Comparison of ENCODE assay signal across 1 cellular context in the genomic region with DNA sequence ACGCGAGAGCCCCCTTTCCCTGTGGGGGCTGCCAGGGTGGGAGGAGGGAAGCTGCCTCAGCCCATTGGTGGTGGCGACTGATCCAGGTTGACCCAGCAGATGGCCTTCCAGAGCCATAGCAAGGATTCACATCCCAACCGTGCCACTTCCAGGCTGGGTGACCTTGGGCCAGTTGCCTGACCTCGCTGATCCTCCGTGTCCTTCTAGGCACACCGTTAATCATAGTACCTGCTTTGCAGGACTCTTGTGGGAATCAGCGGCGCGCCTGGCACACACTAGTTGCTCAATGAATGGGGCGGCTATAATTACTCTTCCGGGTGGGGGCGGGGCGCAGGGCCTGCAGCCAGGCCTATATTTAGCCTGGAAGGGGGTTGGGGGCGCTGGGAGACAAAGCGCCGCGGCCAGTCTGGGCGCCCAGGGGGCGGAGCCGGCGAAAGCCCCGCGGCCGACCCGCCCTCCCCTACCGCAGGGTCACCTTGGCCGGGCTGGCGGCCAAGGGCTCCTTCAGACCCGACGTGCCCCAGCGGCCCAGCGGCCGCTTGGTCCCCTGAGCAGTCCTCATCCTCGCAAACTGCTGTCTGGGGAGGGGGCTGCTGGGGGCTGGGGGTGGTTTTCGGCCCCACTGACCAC.
TF ChIP-seq lines count a peak whose summit lies in the region.

No MANE protein-coding gene starts in this region.

TF ChIP-seq in K562, 482 proteins besides CTCF, POLR2A, EP300 and RAD21 (continued from another document and continues in another):
- TF ChIP-seq, protein P1, sequence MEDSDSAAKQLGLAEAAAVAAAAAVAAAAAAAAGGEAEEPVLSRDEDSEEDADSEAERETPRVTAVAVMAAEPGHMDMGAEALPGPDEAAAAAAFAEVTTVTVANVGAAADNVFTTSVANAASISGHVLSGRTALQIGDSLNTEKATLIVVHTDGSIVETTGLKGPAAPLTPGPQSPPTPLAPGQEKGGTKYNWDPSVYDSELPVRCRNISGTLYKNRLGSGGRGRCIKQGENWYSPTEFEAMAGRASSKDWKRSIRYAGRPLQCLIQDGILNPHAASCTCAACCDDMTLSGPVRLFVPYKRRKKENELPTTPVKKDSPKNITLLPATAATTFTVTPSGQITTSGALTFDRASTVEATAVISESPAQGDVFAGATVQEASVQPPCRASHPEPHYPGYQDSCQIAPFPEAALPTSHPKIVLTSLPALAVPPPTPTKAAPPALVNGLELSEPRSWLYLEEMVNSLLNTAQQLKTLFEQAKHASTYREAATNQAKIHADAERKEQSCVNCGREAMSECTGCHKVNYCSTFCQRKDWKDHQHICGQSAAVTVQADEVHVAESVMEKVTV (CRISPR knock-in tag; IDR thresholded peaks at IDR 0.05) = no peak
- TF ChIP-seq ZNF444 (CRISPR knock-in tag; IDR thresholded peaks at IDR 0.05) (no peak), POLR2G (IDR thresholded peaks at IDR 0.05; ENCODE audit: low read depth, low read length) (peak; percentile 89), POLR2H (tag; IDR thresholded peaks at IDR 0.05; ENCODE audit: low read depth) (no peak), GATAD2B (IDR thresholded peaks at IDR 0.05; ENCODE audit: borderline replicate concordance) (0 out of 2 replicates have a peak, but pooled peaks have one; percentile 54), PPARD (CRISPR knock-in tag; IDR thresholded peaks at IDR 0.05) (no peak), FOXK2 (conservative IDR thresholded peaks at IDR 0.05 in 1 of 2, IDR thresholded peaks at IDR 0.05 in 1 of 2; ENCODE audit: low read depth in 2 of 2) (peak in 1 of 2 experiments; percentile 36; a peak in 1 of 4 replicates), ZFX (CRISPR knock-in tag; IDR thresholded peaks at IDR 0.05) (peak; percentile 95), POU5F1 (IDR thresholded peaks at IDR 0.05; ENCODE audit: borderline replicate concordance, low read depth, low read length, partially characterized antibody) (no peak), RBM25 (IDR thresholded peaks at IDR 0.05; ENCODE audit: low read depth, low read length, severe bottlenecking) (peak; percentile 70), NFIC (IDR thresholded peaks at IDR 0.05) (peak; percentile 70), ZNF232 (CRISPR knock-in tag; IDR thresholded peaks at IDR 0.05) (no peak), POLR2AphosphoS5 (IDR thresholded peaks at IDR 0.05; ENCODE audit: control insufficient read depth, insufficient read depth, low read depth, low read length) (peak; percentile 54; the same call in 1 of the 2 replicates), MYNN (IDR thresholded peaks at IDR 0.05) (peak; percentile 55; the same call in 1 of the 2 replicates), MYNN (CRISPR knock-in tag; IDR thresholded peaks at IDR 0.05) (no peak), NR2C2 (CRISPR knock-in tag; IDR thresholded peaks at IDR 0.05) (peak; percentile 78), NR2C2 (tag; IDR thresholded peaks at IDR 0.05) (peak; percentile 85), CAMTA2 (CRISPR knock-in tag; conservative IDR thresholded peaks at IDR 0.05) (0 out of 2 replicates have a peak, but pooled peaks have one; percentile 65), PML (IDR thresholded peaks at IDR 0.05; ENCODE audit: low read length) (no peak), YBX1 (IDR thresholded peaks at IDR 0.05) (no peak), ZNF140 (CRISPR knock-in tag; IDR thresholded peaks at IDR 0.05) (no peak), TSC22D4 (tag; IDR thresholded peaks at IDR 0.05) (no peak), RCOR1 (IDR thresholded peaks at IDR 0.05; ENCODE audit: borderline replicate concordance in 1 of 2, low read depth in 2 of 2, low read length in 2 of 2) (peak in 1 of 2 experiments; percentile 80; a peak in 2 of 4 replicates), KDM5B (IDR thresholded peaks at IDR 0.05; ENCODE audit: insufficient replicate concordance, low read depth, low read length) (peak; percentile 35), HCFC1 (IDR thresholded peaks at IDR 0.05; ENCODE audit: low read depth, low read length) (peak; percentile 52; the same call in 1 of the 2 replicates), NCOR1 (IDR thresholded peaks at IDR 0.05) (peak; percentile 83)
- TF ChIP-seq, protein P2, sequence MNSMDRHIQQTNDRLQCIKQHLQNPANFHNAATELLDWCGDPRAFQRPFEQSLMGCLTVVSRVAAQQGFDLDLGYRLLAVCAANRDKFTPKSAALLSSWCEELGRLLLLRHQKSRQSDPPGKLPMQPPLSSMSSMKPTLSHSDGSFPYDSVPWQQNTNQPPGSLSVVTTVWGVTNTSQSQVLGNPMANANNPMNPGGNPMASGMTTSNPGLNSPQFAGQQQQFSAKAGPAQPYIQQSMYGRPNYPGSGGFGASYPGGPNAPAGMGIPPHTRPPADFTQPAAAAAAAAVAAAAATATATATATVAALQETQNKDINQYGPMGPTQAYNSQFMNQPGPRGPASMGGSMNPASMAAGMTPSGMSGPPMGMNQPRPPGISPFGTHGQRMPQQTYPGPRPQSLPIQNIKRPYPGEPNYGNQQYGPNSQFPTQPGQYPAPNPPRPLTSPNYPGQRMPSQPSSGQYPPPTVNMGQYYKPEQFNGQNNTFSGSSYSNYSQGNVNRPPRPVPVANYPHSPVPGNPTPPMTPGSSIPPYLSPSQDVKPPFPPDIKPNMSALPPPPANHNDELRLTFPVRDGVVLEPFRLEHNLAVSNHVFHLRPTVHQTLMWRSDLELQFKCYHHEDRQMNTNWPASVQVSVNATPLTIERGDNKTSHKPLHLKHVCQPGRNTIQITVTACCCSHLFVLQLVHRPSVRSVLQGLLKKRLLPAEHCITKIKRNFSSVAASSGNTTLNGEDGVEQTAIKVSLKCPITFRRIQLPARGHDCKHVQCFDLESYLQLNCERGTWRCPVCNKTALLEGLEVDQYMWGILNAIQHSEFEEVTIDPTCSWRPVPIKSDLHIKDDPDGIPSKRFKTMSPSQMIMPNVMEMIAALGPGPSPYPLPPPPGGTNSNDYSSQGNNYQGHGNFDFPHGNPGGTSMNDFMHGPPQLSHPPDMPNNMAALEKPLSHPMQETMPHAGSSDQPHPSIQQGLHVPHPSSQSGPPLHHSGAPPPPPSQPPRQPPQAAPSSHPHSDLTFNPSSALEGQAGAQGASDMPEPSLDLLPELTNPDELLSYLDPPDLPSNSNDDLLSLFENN (IDR thresholded peaks at IDR 0.05; ENCODE audit: low read depth in 2 of 2, low read length in 2 of 2) = peak in 1 of 2 experiments; percentile 46; a peak in 1 of 4 replicates
- TF ChIP-seq, protein P3, sequence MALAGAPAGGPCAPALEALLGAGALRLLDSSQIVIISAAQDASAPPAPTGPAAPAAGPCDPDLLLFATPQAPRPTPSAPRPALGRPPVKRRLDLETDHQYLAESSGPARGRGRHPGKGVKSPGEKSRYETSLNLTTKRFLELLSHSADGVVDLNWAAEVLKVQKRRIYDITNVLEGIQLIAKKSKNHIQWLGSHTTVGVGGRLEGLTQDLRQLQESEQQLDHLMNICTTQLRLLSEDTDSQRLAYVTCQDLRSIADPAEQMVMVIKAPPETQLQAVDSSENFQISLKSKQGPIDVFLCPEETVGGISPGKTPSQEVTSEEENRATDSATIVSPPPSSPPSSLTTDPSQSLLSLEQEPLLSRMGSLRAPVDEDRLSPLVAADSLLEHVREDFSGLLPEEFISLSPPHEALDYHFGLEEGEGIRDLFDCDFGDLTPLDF (CRISPR knock-in tag; IDR thresholded peaks at IDR 0.05) = no peak
- TF ChIP-seq, protein P4, sequence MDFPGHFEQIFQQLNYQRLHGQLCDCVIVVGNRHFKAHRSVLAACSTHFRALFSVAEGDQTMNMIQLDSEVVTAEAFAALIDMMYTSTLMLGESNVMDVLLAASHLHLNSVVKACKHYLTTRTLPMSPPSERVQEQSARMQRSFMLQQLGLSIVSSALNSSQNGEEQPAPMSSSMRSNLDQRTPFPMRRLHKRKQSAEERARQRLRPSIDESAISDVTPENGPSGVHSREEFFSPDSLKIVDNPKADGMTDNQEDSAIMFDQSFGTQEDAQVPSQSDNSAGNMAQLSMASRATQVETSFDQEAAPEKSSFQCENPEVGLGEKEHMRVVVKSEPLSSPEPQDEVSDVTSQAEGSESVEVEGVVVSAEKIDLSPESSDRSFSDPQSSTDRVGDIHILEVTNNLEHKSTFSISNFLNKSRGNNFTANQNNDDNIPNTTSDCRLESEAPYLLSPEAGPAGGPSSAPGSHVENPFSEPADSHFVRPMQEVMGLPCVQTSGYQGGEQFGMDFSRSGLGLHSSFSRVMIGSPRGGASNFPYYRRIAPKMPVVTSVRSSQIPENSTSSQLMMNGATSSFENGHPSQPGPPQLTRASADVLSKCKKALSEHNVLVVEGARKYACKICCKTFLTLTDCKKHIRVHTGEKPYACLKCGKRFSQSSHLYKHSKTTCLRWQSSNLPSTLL (IDR thresholded peaks at IDR 0.05) = no peak
- TF ChIP-seq, protein P5, sequence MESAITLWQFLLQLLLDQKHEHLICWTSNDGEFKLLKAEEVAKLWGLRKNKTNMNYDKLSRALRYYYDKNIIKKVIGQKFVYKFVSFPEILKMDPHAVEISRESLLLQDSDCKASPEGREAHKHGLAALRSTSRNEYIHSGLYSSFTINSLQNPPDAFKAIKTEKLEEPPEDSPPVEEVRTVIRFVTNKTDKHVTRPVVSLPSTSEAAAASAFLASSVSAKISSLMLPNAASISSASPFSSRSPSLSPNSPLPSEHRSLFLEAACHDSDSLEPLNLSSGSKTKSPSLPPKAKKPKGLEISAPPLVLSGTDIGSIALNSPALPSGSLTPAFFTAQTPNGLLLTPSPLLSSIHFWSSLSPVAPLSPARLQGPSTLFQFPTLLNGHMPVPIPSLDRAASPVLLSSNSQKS (CRISPR knock-in tag; IDR thresholded peaks at IDR 0.05) = no peak
- TF ChIP-seq, protein P6, sequence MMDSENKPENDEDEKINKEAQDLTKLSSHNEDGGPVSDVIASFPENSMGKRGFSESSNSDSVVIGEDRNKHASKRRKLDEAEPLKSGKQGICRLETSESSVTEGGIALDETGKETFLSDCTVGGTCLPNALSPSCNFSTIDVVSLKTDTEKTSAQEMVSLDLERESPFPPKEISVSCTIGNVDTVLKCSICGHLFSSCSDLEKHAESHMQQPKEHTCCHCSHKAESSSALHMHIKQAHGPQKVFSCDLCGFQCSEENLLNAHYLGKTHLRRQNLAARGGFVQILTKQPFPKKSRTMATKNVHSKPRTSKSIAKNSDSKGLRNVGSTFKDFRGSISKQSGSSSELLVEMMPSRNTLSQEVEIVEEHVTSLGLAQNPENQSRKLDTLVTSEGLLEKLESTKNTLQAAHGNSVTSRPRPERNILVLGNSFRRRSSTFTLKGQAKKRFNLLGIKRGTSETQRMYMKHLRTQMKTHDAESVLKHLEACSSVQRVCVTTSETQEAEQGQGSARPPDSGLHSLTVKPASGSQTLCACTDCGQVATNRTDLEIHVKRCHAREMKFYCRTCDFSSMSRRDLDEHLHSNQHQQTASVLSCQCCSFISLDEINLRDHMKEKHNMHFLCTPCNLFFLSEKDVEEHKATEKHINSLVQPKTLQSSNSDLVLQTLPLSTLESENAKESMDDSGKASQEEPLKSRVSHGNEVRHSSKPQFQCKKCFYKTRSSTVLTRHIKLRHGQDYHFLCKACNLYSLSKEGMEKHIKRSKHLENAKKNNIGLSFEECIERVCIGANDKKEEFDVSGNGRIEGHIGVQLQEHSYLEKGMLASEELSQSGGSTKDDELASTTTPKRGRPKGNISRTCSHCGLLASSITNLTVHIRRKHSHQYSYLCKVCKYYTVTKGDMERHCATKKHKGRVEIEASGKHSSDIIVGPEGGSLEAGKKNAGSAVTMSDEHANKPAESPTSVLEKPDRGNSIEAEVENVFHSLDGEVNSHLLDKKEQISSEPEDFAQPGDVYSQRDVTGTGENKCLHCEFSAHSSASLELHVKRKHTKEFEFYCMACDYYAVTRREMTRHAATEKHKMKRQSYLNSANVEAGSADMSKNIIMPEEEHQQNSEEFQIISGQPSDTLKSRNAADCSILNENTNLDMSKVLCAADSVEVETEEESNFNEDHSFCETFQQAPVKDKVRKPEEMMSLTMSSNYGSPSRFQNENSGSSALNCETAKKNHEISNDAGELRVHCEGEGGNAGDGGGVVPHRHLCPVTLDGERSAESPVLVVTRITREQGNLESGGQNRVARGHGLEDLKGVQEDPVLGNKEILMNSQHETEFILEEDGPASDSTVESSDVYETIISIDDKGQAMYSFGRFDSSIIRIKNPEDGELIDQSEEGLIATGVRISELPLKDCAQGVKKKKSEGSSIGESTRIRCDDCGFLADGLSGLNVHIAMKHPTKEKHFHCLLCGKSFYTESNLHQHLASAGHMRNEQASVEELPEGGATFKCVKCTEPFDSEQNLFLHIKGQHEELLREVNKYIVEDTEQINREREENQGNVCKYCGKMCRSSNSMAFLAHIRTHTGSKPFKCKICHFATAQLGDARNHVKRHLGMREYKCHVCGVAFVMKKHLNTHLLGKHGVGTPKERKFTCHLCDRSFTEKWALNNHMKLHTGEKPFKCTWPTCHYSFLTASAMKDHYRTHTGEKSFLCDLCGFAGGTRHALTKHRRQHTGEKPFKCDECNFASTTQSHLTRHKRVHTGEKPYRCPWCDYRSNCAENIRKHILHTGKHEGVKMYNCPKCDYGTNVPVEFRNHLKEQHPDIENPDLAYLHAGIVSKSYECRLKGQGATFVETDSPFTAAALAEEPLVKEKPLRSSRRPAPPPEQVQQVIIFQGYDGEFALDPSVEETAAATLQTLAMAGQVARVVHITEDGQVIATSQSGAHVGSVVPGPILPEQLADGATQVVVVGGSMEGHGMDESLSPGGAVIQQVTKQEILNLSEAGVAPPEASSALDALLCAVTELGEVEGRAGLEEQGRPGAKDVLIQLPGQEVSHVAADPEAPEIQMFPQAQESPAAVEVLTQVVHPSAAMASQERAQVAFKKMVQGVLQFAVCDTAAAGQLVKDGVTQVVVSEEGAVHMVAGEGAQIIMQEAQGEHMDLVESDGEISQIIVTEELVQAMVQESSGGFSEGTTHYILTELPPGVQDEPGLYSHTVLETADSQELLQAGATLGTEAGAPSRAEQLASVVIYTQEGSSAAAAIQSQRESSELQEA (IDR thresholded peaks at IDR 0.05; ENCODE audit: low read depth) = 0 out of 2 replicates have a peak, but pooled peaks have one; percentile 40
- TF ChIP-seq, protein P7, sequence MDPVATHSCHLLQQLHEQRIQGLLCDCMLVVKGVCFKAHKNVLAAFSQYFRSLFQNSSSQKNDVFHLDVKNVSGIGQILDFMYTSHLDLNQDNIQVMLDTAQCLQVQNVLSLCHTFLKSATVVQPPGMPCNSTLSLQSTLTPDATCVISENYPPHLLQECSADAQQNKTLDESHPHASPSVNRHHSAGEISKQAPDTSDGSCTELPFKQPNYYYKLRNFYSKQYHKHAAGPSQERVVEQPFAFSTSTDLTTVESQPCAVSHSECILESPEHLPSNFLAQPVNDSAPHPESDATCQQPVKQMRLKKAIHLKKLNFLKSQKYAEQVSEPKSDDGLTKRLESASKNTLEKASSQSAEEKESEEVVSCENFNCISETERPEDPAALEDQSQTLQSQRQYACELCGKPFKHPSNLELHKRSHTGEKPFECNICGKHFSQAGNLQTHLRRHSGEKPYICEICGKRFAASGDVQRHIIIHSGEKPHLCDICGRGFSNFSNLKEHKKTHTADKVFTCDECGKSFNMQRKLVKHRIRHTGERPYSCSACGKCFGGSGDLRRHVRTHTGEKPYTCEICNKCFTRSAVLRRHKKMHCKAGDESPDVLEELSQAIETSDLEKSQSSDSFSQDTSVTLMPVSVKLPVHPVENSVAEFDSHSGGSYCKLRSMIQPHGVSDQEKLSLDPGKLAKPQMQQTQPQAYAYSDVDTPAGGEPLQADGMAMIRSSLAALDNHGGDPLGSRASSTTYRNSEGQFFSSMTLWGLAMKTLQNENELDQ (CRISPR knock-in tag; IDR thresholded peaks at IDR 0.05; ENCODE audit: borderline replicate concordance) = no peak
- TF ChIP-seq, protein P8, sequence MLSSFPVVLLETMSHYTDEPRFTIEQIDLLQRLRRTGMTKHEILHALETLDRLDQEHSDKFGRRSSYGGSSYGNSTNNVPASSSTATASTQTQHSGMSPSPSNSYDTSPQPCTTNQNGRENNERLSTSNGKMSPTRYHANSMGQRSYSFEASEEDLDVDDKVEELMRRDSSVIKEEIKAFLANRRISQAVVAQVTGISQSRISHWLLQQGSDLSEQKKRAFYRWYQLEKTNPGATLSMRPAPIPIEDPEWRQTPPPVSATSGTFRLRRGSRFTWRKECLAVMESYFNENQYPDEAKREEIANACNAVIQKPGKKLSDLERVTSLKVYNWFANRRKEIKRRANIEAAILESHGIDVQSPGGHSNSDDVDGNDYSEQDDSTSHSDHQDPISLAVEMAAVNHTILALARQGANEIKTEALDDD (IDR thresholded peaks at IDR 0.05) = no peak
